Comparison of ENCODE assay signal across 26 cellular contexts in the genomic region with DNA sequence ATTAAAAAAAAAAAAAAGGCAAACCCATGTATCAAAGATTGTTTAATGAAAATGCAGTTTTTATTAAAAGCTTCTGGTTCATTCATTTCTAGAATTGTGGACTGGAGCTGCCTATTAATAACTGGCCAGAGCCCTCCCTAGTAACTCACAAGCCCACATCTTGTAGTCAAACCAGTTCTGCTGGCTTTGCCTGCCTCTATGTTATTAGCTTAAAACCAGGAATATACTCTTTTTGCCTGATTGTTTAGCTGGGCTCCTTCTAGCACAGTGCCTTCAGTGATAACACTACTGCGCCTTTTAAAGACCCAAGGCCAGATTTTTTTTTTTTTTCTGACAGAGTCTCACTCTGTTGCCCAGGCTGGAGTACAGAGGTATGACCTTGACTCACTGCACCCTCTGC. TPM values are rescaled to one million over a fixed set of nuclear protein-coding genes. Genes with fewer than 3 reads are reported as not detected.
DNase-seq lines count a peak whose midpoint lies in the region; TF ChIP-seq lines count a peak whose summit lies in the region.
"Had no signal": no experiment of that assay in that cellular context is flagged by ENCODE, and none has a peak within 500 bp of the region (broad histone marks: within the 10 kb centered on the region; RNA-seq: fewer than 3 reads in every experiment).

No MANE protein-coding gene starts in this region.

- no peaks in the 10 kb centered on the region for H3K27me3 Mint-ChIP-seq in dendritic cell treated with granulocyte-macrophage colony-stimulating factor and Interleukin-4, amounts not matched to agents 40 ng/mL and 50 ng/mL, for 4 days
- H3K27me3 Mint-ChIP-seq in mesothelial cell of epicardium (ENCODE audit: low read depth) (no peaks in the 10 kb centered on the region), endothelial cell (ENCODE audit: unreplicated experiment) (no peaks in the 10 kb centered on the region)
- H3K27me3 Mint-ChIP-seq in activated naive CD4-positive, alpha-beta T cell treated with anti-CD3 and anti-CD28 coated beads, Interleukin-2, amount 10 ng/mL, durations not matched to agents 7 days and 5 days = no peaks in the 10 kb centered on the region
- H3K27me3 Mint-ChIP-seq: activated CD4-positive, alpha-beta T cell treated with anti-CD3 and anti-CD28 coated beads, Interleukin-2, amount 10 ng/mL, durations not matched to agents 7 days and 5 days; stimulated activated memory B cell treated with anti-CD40 and anti-IgM and Interleukin-4, amounts not matched to agents 10 μg/mL and 1 μg/mL and 100 μg/mL, for 72 hours had no signal

- intact Hi-C loops in dendritic cell treated with granulocyte-macrophage colony-stimulating factor and Interleukin-4, amounts not matched to agents 40 ng/mL and 50 ng/mL, for 4 days (cut with micrococcal nuclease) = no loop called here
- intact Hi-C loops in ovary (cut with DNase I) = no loop called here

- 90 to 96% (median 90%) methylated on average over 1 of the region's 1 CpG for WGBS in ovary, 3 donors

- H3K9me3 Mint-ChIP-seq in dendritic cell treated with granulocyte-macrophage colony-stimulating factor and Interleukin-4, amounts not matched to agents 40 ng/mL and 50 ng/mL, for 4 days = no peaks in the 10 kb centered on the region
- no peaks in the 10 kb centered on the region for H3K9me3 Mint-ChIP-seq in mesothelial cell of epicardium
- no peaks in the 10 kb centered on the region for H3K9me3 Mint-ChIP-seq in activated naive CD4-positive, alpha-beta T cell treated with anti-CD3 and anti-CD28 coated beads, Interleukin-2, amount 10 ng/mL, durations not matched to agents 7 days and 5 days
- no peaks in the 10 kb centered on the region for H3K9me3 Mint-ChIP-seq in endothelial cell (ENCODE audit: unreplicated experiment)
- H3K9me3 Mint-ChIP-seq: activated CD4-positive, alpha-beta T cell treated with anti-CD3 and anti-CD28 coated beads, Interleukin-2, amount 10 ng/mL, durations not matched to agents 7 days and 5 days; activated naive CD4-positive, alpha-beta T cell treated with anti-CD3 and anti-CD28 coated beads for 36 hours; HFFc6; stimulated activated memory B cell treated with anti-CD40 and anti-IgM and Interleukin-4, amounts not matched to agents 10 μg/mL and 1 μg/mL and 100 μg/mL, for 72 hours; T-helper 2 cell treated with Interferon-gamma antibody and Interleukin-4, amounts not matched to agents 5 μg/mL and 100 μg/mL, for 36 hours had no signal

- TF ChIP-seq CTCF in mesothelial cell of epicardium (IDR thresholded peaks at IDR 0.05; ENCODE audit: unreplicated experiment) = no peak
- TF ChIP-seq CTCF in endothelial cell (IDR thresholded peaks at IDR 0.05; ENCODE audit: unreplicated experiment) = no peak
- TF ChIP-seq CTCF in ovary (IDR thresholded peaks at IDR 0.05) = no peak

- DNase-seq in DMS53 (lab: John Stamatoyannopoulos, UW) (peak; percentile 67), mesothelial cell of epicardium (ENCODE audit: low spot score in 2 of 2, unreplicated experiment in 2 of 2) (no peak), Kasumi-1 (lab: John Stamatoyannopoulos, UW) (no peak), endothelial cell (ENCODE audit: low spot score) (no peak), ovary (no peak)
- no peak for DNase-seq in activated naive CD4-positive, alpha-beta T cell treated with anti-CD3 and anti-CD28 coated beads, Interleukin-2, amount 10 ng/mL, durations not matched to agents 7 days and 5 days
- DNase-seq: activated CD4-positive, alpha-beta T cell treated with anti-CD3 and anti-CD28 coated beads, Interleukin-2, amount 10 ng/mL, durations not matched to agents 7 days and 5 days; activated naive CD4-positive, alpha-beta T cell treated with anti-CD3 and anti-CD28 coated beads for 36 hours; cortex of kidney; HFFc6; mesenchymal stem cell; MV-4-11; NCI-H1694 treated with DMSO at 0.1 percent for 48 hours; NCI-H748 treated with DMSO at 0.1 percent for 48 hours; right cardiac atrium; stimulated activated CD4-positive, alpha-beta T cell treated with anti-CD3 and anti-CD28 coated beads, Interleukin-4, amount 100 ng/mL, for 1 hour; WERI-Rb-1 had no signal

- peaks cover 93% of the 10 kb centered on the region for H3K36me3 Mint-ChIP-seq in dendritic cell treated with granulocyte-macrophage colony-stimulating factor and Interleukin-4, amounts not matched to agents 40 ng/mL and 50 ng/mL, for 4 days (ENCODE audit: low read depth)
- H3K36me3 Mint-ChIP-seq in mesothelial cell of epicardium (peaks cover 36% of the 10 kb centered on the region), endothelial cell (ENCODE audit: low read depth, unreplicated experiment) (peaks cover 59% of the 10 kb centered on the region)
- H3K36me3 Mint-ChIP-seq in activated naive CD4-positive, alpha-beta T cell treated with anti-CD3 and anti-CD28 coated beads, Interleukin-2, amount 10 ng/mL, durations not matched to agents 7 days and 5 days = peaks cover 71% of the 10 kb centered on the region

- H3K36me3 ChIP-seq in BLaER1 treated with 17β-estradiol and CSF1 and Interleukin-3, amounts not matched to agents 10 nM and 100 nM = peaks cover 99 to 100% (median 100%) of the 10 kb centered on the region in 11 experiments
- H3K36me3 ChIP-seq in ovary = no peaks in the 10 kb centered on the region

- H3K4me3 ChIP-seq in BLaER1 treated with 17β-estradiol and CSF1 and Interleukin-3, amounts not matched to agents 10 nM and 100 nM = no peak overlapping the region
- no peak overlapping the region for H3K4me3 ChIP-seq in ovary
- H3K4me3 ChIP-seq: cardiac muscle cell, K562, suprapubic skin had no signal

- CTCF ChIA-PET in activated naive CD4-positive, alpha-beta T cell treated with anti-CD3 and anti-CD28 coated beads, Interleukin-2, amount 10 ng/mL, durations not matched to agents 7 days and 5 days (lab: Charles Lee) = interaction anchor here (1.4 kb wide), 1 partner anchor 115 kb away, joined by 4 read pairs; a partner anchor contains a TSS

- peaks cover 19 to 97% (median 42%) of the 10 kb centered on the region in 10 experiments for H3K4me1 ChIP-seq in BLaER1 treated with 17β-estradiol and CSF1 and Interleukin-3, amounts not matched to agents 10 nM and 100 nM
- no peaks in the 10 kb centered on the region for H3K4me1 ChIP-seq in ovary (ENCODE audit: insufficient read depth)

- H3K4me1 Mint-ChIP-seq in dendritic cell treated with granulocyte-macrophage colony-stimulating factor and Interleukin-4, amounts not matched to agents 40 ng/mL and 50 ng/mL, for 4 days (ENCODE audit: low read depth) = peaks cover 25% of the 10 kb centered on the region
- H3K4me1 Mint-ChIP-seq in mesothelial cell of epicardium (peaks cover 13% of the 10 kb centered on the region), endothelial cell (ENCODE audit: unreplicated experiment) (peaks cover 33% of the 10 kb centered on the region)
- peaks cover 47% of the 10 kb centered on the region for H3K4me1 Mint-ChIP-seq in activated naive CD4-positive, alpha-beta T cell treated with anti-CD3 and anti-CD28 coated beads, Interleukin-2, amount 10 ng/mL, durations not matched to agents 7 days and 5 days
- H3K4me1 Mint-ChIP-seq: stimulated activated memory B cell treated with anti-CD40 and anti-IgM and Interleukin-4, amounts not matched to agents 10 μg/mL and 1 μg/mL and 100 μg/mL, for 72 hours had no signal

- H3K27ac ChIP-seq in BLaER1 treated with 17β-estradiol and CSF1 and Interleukin-3, amounts not matched to agents 10 nM and 100 nM = peak overlapping the region in 6 of 11 experiments; percentile 13 to 65 (median 38); a peak in 9 of 22 replicates
- no peak overlapping the region for H3K27ac ChIP-seq in ovary
- H3K27ac ChIP-seq: cardiac muscle cell, suprapubic skin, WERI-Rb-1 had no signal

- H3K9ac ChIP-seq in BLaER1 treated with 17β-estradiol and CSF1 and Interleukin-3, amounts not matched to agents 10 nM and 100 nM = peak overlapping the region in 1 of 11 experiments; percentile 25; a peak in 2 of 22 replicates

- no peaks in the 10 kb centered on the region for H3K27me3 ChIP-seq in BLaER1 treated with 17β-estradiol and CSF1 and Interleukin-3, amounts not matched to agents 10 nM and 100 nM
- H3K27me3 ChIP-seq in ovary = no peaks in the 10 kb centered on the region
- H3K27me3 ChIP-seq: cardiac muscle cell, suprapubic skin had no signal

- no peak overlapping the region for H3K4me3 Mint-ChIP-seq in dendritic cell treated with granulocyte-macrophage colony-stimulating factor and Interleukin-4, amounts not matched to agents 40 ng/mL and 50 ng/mL, for 4 days
- no peak overlapping the region for H3K4me3 Mint-ChIP-seq in mesothelial cell of epicardium
- H3K4me3 Mint-ChIP-seq in activated naive CD4-positive, alpha-beta T cell treated with anti-CD3 and anti-CD28 coated beads, Interleukin-2, amount 10 ng/mL, durations not matched to agents 7 days and 5 days = no peak overlapping the region
- no peak overlapping the region for H3K4me3 Mint-ChIP-seq in endothelial cell (ENCODE audit: unreplicated experiment)
- H3K4me3 Mint-ChIP-seq: activated CD4-positive, alpha-beta T cell treated with anti-CD3 and anti-CD28 coated beads, Interleukin-2, amount 10 ng/mL, durations not matched to agents 7 days and 5 days; activated naive CD4-positive, alpha-beta T cell treated with anti-CD3 and anti-CD28 coated beads for 36 hours; HFFc6; stimulated activated memory B cell treated with anti-CD40 and anti-IgM and Interleukin-4, amounts not matched to agents 10 μg/mL and 1 μg/mL and 100 μg/mL, for 72 hours; T-helper 2 cell treated with Interferon-gamma antibody and Interleukin-4, amounts not matched to agents 5 μg/mL and 100 μg/mL, for 36 hours had no signal

- H3K9me3 ChIP-seq in BLaER1 treated with 17β-estradiol and CSF1 and Interleukin-3, amounts not matched to agents 10 nM and 100 nM (replicated peaks in 1 of 11) = no peaks in the 10 kb centered on the region
- no peaks in the 10 kb centered on the region for H3K9me3 ChIP-seq in ovary
- H3K9me3 ChIP-seq: suprapubic skin had no signal

- TF ChIP-seq POLR2A in ovary (IDR thresholded peaks at IDR 0.05) = no peak

- peak overlapping the region; percentile 80 for H3K27ac Mint-ChIP-seq in dendritic cell treated with granulocyte-macrophage colony-stimulating factor and Interleukin-4, amounts not matched to agents 40 ng/mL and 50 ng/mL, for 4 days
- H3K27ac Mint-ChIP-seq in mesothelial cell of epicardium = peak overlapping the region; percentile 66
- no peak overlapping the region for H3K27ac Mint-ChIP-seq in activated naive CD4-positive, alpha-beta T cell treated with anti-CD3 and anti-CD28 coated beads, Interleukin-2, amount 10 ng/mL, durations not matched to agents 7 days and 5 days
- no peak overlapping the region for H3K27ac Mint-ChIP-seq in endothelial cell (ENCODE audit: unreplicated experiment)
- H3K27ac Mint-ChIP-seq: activated naive CD4-positive, alpha-beta T cell treated with anti-CD3 and anti-CD28 coated beads for 36 hours; HFFc6; stimulated activated memory B cell treated with anti-CD40 and anti-IgM and Interleukin-4, amounts not matched to agents 10 μg/mL and 1 μg/mL and 100 μg/mL, for 72 hours; T-helper 2 cell treated with Interferon-gamma antibody and Interleukin-4, amounts not matched to agents 5 μg/mL and 100 μg/mL, for 36 hours had no signal

- peaks cover 0 to 13% (median 0%) of the 10 kb centered on the region in 11 experiments; a peak in 4 of 22 replicates for H4K20me1 ChIP-seq in BLaER1 treated with 17β-estradiol and CSF1 and Interleukin-3, amounts not matched to agents 10 nM and 100 nM

- TF ChIP-seq EP300 in ovary (IDR thresholded peaks at IDR 0.05) = no peak

- peak overlapping the region in 6 of 11 experiments; percentile 27 to 79 (median 70); a peak in 9 of 22 replicates for H3K4me2 ChIP-seq in BLaER1 treated with 17β-estradiol and CSF1 and Interleukin-3, amounts not matched to agents 10 nM and 100 nM

RNA-seq across cellular contexts. Expression of a gene that starts 26.0 kb away (rescaled TPM):
- total RNA-seq in mesothelial cell of epicardium (not detected in 3 replicates), endothelial cell (ENCODE audit: unreplicated experiment) (not detected), ovary (not detected)
- not detected for polyA plus RNA-seq in ovary
- total RNA-seq: activated CD4-positive, alpha-beta T cell treated with anti-CD3 and anti-CD28 coated beads, Interleukin-2, amount 10 ng/mL, durations not matched to agents 7 days and 5 days; activated naive CD4-positive, alpha-beta T cell treated with anti-CD3 and anti-CD28 coated beads for 36 hours; cardiac muscle cell; HFFc6; K562; myocyte; omental fat pad; suprapubic skin had no signal

RNA-seq across cellular contexts. Expression of a gene that starts 33.4 kb away (rescaled TPM):
- total RNA-seq in mesothelial cell of epicardium = 66.7 to 74.3 TPM (median 69.9 TPM) in 3 replicates
- total RNA-seq in endothelial cell (ENCODE audit: unreplicated experiment) = 307 TPM
- total RNA-seq in ovary = 10 to 100 TPM; 23.4 to 76.6 (median 62.8) TPM
- 10 to 100 TPM; 18.4 to 69.8 TPM for polyA plus RNA-seq in ovary

RNA-seq across cellular contexts. Expression of a gene that starts 58.0 kb away (rescaled TPM):
- total RNA-seq in mesothelial cell of epicardium (15.7 to 16.5 TPM (median 16.1 TPM) in 3 replicates), endothelial cell (ENCODE audit: unreplicated experiment) (9.2 TPM), ovary (10 to 100 TPM; 16.0 to 30.4 (median 19.0) TPM)
- 10 to 100 TPM; 15.0 to 25.2 TPM for polyA plus RNA-seq in ovary

Comparison
In these comparisons a context has a peak if more than half of its experiments do, and no peak if none do; other contexts are left out.
1. H3K27ac ChIP-seq: peak in BLaER1 treated with 17β-estradiol and CSF1 and Interleukin-3, amounts not matched to agents 10 nM and 100 nM (6 of 11); none in ovary (0 of 2).
2. H3K27ac Mint-ChIP-seq: peak in dendritic cell treated with granulocyte-macrophage colony-stimulating factor and Interleukin-4, amounts not matched to agents 40 ng/mL and 50 ng/mL, for 4 days (single experiment) and mesothelial cell of epicardium (single experiment); none in activated naive CD4-positive, alpha-beta T cell treated with anti-CD3 and anti-CD28 coated beads, Interleukin-2, amount 10 ng/mL, durations not matched to agents 7 days and 5 days (single experiment) and endothelial cell (single experiment).